In genomic region chr7:44147026-44147881, GRCh38 we compare ENCODE assay signal across 1 cellular context.
TF ChIP-seq lines count a peak whose summit lies in the region.

No MANE protein-coding gene starts in this region.

TF ChIP-seq in K562, 482 proteins besides CTCF, POLR2A, EP300 and RAD21 (continues in another document):
- peak; percentile 92 for TF ChIP-seq CBFA2T2 (conservative IDR thresholded peaks at IDR 0.05)
- TF ChIP-seq, protein P1, sequence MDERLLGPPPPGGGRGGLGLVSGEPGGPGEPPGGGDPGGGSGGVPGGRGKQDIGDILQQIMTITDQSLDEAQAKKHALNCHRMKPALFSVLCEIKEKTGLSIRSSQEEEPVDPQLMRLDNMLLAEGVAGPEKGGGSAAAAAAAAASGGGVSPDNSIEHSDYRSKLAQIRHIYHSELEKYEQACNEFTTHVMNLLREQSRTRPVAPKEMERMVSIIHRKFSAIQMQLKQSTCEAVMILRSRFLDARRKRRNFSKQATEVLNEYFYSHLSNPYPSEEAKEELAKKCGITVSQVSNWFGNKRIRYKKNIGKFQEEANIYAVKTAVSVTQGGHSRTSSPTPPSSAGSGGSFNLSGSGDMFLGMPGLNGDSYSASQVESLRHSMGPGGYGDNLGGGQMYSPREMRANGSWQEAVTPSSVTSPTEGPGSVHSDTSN (CRISPR knock-in tag; IDR thresholded peaks at IDR 0.05; ENCODE audit: low read depth), result no peak
- TF ChIP-seq, protein P1 (tag; conservative IDR thresholded peaks at IDR 0.05; ENCODE audit: low read depth), result peak; percentile 42; the same call in 1 of the 2 replicates
- TF ChIP-seq CEBPB (tag; IDR thresholded peaks at IDR 0.05), result no peak
- peak in 1 of 2 experiments; percentile 48; a peak in 1 of 4 replicates for TF ChIP-seq ARNT (IDR thresholded peaks at IDR 0.05)
- TF ChIP-seq, protein P2, sequence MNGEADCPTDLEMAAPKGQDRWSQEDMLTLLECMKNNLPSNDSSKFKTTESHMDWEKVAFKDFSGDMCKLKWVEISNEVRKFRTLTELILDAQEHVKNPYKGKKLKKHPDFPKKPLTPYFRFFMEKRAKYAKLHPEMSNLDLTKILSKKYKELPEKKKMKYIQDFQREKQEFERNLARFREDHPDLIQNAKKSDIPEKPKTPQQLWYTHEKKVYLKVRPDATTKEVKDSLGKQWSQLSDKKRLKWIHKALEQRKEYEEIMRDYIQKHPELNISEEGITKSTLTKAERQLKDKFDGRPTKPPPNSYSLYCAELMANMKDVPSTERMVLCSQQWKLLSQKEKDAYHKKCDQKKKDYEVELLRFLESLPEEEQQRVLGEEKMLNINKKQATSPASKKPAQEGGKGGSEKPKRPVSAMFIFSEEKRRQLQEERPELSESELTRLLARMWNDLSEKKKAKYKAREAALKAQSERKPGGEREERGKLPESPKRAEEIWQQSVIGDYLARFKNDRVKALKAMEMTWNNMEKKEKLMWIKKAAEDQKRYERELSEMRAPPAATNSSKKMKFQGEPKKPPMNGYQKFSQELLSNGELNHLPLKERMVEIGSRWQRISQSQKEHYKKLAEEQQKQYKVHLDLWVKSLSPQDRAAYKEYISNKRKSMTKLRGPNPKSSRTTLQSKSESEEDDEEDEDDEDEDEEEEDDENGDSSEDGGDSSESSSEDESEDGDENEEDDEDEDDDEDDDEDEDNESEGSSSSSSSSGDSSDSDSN (IDR thresholded peaks at IDR 0.05; ENCODE audit: borderline replicate concordance in 1 of 2, low read depth in 2 of 2, low read length in 2 of 2), result peak in 1 of 2 experiments; percentile 93; a peak in 2 of 4 replicates
- TF ChIP-seq SMARCE1 (IDR thresholded peaks at IDR 0.05), result peak; percentile 56; the same call in 1 of the 2 replicates
- TF ChIP-seq, protein P3, sequence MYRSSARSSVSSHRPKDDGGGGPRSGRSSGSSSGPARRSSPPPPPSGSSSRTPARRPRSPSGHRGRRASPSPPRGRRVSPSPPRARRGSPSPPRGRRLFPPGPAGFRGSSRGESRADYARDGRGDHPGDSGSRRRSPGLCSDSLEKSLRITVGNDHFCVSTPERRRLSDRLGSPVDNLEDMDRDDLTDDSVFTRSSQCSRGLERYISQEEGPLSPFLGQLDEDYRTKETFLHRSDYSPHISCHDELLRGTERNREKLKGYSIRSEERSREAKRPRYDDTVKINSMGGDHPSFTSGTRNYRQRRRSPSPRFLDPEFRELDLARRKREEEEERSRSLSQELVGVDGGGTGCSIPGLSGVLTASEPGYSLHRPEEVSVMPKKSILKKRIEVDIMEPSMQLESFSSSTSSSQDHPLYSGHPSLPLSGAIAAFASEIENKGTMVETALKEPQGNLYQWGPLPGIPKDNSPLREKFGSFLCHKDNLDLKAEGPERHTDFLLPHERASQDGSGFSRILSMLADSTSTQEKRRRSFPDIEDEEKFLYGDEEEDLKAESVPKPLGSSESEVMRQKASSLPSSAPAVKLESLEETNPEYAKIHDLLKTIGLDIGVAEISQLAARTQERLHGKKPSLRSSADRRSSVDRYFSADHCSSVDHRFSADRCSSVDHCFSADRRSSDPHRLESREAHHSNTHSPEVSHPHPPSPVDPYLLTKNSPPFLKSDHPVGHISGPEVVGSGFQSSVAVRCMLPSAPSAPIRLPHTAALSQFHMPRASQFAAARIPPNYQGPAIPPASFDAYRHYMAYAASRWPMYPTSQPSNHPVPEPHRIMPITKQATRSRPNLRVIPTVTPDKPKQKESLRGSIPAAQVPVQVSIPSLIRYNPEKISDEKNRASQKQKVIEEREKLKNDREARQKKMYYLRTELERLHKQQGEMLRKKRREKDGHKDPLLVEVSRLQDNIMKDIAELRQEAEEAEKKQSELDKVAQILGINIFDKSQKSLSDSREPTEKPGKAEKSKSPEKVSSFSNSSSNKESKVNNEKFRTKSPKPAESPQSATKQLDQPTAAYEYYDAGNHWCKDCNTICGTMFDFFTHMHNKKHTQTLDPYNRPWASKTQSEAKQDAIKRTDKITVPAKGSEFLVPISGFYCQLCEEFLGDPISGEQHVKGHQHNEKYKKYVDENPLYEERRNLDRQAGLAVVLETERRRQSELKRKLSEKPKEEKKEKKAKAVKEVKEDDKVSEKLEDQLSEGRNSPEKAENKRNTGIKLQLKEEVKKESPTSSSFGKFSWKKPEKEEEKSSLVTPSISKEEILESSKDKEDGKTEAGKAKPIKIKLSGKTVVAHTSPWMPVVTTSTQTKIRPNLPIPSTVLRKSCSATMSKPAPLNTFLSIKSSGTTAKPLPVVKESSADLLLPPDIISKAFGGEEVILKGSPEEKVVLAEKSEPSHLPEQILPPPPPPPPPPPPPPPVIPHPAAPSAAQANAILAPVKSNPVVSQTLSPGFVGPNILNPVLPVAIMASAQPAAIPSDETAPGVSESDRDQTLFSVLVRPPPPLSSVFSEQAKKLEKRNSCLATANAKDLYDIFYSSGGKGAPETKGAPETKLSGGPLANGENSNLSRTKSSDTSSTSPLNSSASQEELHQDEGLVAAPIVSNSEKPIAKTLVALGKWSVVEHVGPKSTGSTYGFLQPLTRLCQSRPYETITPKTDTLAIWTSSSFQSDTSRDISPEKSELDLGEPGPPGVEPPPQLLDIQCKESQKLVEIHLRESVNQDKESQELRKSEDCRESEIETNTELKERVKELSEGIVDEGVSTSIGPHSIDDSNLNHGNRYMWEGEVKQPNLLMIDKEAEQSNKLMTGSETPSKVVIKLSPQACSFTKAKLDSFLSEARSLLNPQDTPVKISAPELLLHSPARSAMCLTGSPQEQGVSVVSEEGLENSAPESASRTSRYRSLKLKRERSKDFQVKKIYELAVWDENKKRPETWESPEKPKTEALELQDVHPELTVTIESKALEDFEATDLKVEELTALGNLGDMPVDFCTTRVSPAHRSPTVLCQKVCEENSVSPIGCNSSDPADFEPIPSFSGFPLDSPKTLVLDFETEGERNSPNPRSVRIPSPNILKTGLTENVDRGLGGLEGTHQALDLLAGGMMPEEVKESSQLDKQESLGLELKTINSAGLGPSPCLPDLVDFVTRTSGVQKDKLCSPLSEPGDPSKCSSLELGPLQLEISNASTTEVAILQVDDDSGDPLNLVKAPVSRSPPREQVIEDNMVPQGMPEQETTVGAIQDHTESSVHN (IDR thresholded peaks at IDR 0.05; ENCODE audit: borderline replicate concordance in 1 of 2, low read depth in 1 of 2), result no peak
- TF ChIP-seq STAT5A (IDR thresholded peaks at IDR 0.05; ENCODE audit: borderline replicate concordance, low read length), result peak; percentile 54
- peak; percentile 76 for TF ChIP-seq SMARCA4 (IDR thresholded peaks at IDR 0.05)
- TF ChIP-seq DLX4 (CRISPR knock-in tag; IDR thresholded peaks at IDR 0.05), result no peak
- no peak for TF ChIP-seq POLR2AphosphoS2 (IDR thresholded peaks at IDR 0.05; ENCODE audit: low read length)
- peak; percentile 92 for TF ChIP-seq CTBP1 (IDR thresholded peaks at IDR 0.05; ENCODE audit: borderline replicate concordance)
- no peak for TF ChIP-seq HCFC1 (IDR thresholded peaks at IDR 0.05; ENCODE audit: low read depth, low read length)
- TF ChIP-seq HIVEP1 (CRISPR knock-in tag; IDR thresholded peaks at IDR 0.05), result no peak
- no peak; the same call in 1 of the 2 replicates for TF ChIP-seq PHF8 (IDR thresholded peaks at IDR 0.05; ENCODE audit: borderline replicate concordance, low read length)
- TF ChIP-seq POLR2AphosphoS5 (IDR thresholded peaks at IDR 0.05; ENCODE audit: control insufficient read depth, insufficient read depth, low read depth, low read length), result peak; percentile 86
- peak; percentile 75 for TF ChIP-seq POLR2G (IDR thresholded peaks at IDR 0.05; ENCODE audit: low read depth, low read length)
- 0 out of 4 replicates have a peak, but pooled peaks of 1 of the 2 experiments have one; percentile 40 for TF ChIP-seq KDM4B (IDR thresholded peaks at IDR 0.05; ENCODE audit: borderline replicate concordance in 2 of 2, low read depth in 1 of 2)
- TF ChIP-seq NFIC (IDR thresholded peaks at IDR 0.05), result peak; percentile 89
- TF ChIP-seq, protein P4, sequence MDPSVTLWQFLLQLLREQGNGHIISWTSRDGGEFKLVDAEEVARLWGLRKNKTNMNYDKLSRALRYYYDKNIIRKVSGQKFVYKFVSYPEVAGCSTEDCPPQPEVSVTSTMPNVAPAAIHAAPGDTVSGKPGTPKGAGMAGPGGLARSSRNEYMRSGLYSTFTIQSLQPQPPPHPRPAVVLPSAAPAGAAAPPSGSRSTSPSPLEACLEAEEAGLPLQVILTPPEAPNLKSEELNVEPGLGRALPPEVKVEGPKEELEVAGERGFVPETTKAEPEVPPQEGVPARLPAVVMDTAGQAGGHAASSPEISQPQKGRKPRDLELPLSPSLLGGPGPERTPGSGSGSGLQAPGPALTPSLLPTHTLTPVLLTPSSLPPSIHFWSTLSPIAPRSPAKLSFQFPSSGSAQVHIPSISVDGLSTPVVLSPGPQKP (CRISPR knock-in tag; IDR thresholded peaks at IDR 0.05), result no peak
- peak in 1 of 2 experiments; percentile 60; a peak in 1 of 3 replicates for TF ChIP-seq CBX3 (IDR thresholded peaks at IDR 0.05; ENCODE audit: borderline replicate concordance in 1 of 2, low read length in 2 of 2)
- TF ChIP-seq NFXL1 (CRISPR knock-in tag; IDR thresholded peaks at IDR 0.05), result no peak
- TF ChIP-seq EGR1 (conservative IDR thresholded peaks at IDR 0.05), result 0 out of 2 replicates have a peak, but pooled peaks have one; percentile 35
- TF ChIP-seq NEUROD1 (IDR thresholded peaks at IDR 0.05; ENCODE audit: borderline replicate concordance, low read depth, low read length, partially characterized antibody), result peak; percentile 74
- TF ChIP-seq BHLHE40 (IDR thresholded peaks at IDR 0.05; ENCODE audit: low read length), result peak; percentile 58; the same call in 1 of the 2 replicates
- no peak for TF ChIP-seq CBX1 (IDR thresholded peaks at IDR 0.05; ENCODE audit: low read depth)
- TF ChIP-seq TAF7 (tag; IDR thresholded peaks at IDR 0.05), result no peak
- TF ChIP-seq TBL1XR1 (IDR thresholded peaks at IDR 0.05; ENCODE audit: low read length in 2 of 2), result 0 out of 4 replicates have a peak, but pooled peaks of 1 of the 2 experiments have one; percentile 15
- no peak for TF ChIP-seq ETV1 (tag; conservative IDR thresholded peaks at IDR 0.05; ENCODE audit: low read depth)
- TF ChIP-seq, protein P5, sequence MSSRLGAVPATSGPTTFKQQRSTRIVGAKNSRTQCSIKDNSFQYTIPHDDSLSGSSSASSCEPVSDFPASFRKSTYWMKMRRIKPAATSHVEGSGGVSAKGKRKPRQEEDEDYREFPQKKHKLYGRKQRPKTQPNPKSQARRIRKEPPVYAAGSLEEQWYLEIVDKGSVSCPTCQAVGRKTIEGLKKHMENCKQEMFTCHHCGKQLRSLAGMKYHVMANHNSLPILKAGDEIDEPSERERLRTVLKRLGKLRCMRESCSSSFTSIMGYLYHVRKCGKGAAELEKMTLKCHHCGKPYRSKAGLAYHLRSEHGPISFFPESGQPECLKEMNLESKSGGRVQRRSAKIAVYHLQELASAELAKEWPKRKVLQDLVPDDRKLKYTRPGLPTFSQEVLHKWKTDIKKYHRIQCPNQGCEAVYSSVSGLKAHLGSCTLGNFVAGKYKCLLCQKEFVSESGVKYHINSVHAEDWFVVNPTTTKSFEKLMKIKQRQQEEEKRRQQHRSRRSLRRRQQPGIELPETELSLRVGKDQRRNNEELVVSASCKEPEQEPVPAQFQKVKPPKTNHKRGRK (tag; IDR thresholded peaks at IDR 0.05), result no peak
- peak; percentile 37; the same call in 1 of the 2 replicates for TF ChIP-seq MYBL2 (IDR thresholded peaks at IDR 0.05; ENCODE audit: low read depth)
- TF ChIP-seq MYBL2 (CRISPR knock-in tag; IDR thresholded peaks at IDR 0.05; ENCODE audit: borderline replicate concordance), result no peak
- TF ChIP-seq SMARCB1 (IDR thresholded peaks at IDR 0.05; ENCODE audit: insufficient read length, low read depth), result no peak
- TF ChIP-seq PTRF (tag; IDR thresholded peaks at IDR 0.05), result no peak
- peak; percentile 78 to 83 for TF ChIP-seq TRIM24 (IDR thresholded peaks at IDR 0.05)
- peak; percentile 15 for TF ChIP-seq FOSL1 (tag; conservative IDR thresholded peaks at IDR 0.05)
- TF ChIP-seq DIDO1 (tag; IDR thresholded peaks at IDR 0.05; ENCODE audit: low read depth), result 0 out of 2 replicates have a peak, but pooled peaks have one; percentile 16
- TF ChIP-seq NCOR1 (IDR thresholded peaks at IDR 0.05), result peak; percentile 88
- TF ChIP-seq ZNF133 (CRISPR knock-in tag; IDR thresholded peaks at IDR 0.05), result no peak
- TF ChIP-seq, protein P6, sequence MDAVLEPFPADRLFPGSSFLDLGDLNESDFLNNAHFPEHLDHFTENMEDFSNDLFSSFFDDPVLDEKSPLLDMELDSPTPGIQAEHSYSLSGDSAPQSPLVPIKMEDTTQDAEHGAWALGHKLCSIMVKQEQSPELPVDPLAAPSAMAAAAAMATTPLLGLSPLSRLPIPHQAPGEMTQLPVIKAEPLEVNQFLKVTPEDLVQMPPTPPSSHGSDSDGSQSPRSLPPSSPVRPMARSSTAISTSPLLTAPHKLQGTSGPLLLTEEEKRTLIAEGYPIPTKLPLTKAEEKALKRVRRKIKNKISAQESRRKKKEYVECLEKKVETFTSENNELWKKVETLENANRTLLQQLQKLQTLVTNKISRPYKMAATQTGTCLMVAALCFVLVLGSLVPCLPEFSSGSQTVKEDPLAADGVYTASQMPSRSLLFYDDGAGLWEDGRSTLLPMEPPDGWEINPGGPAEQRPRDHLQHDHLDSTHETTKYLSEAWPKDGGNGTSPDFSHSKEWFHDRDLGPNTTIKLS (IDR thresholded peaks at IDR 0.05; ENCODE audit: borderline replicate concordance, low read depth), result no peak; the same call in 1 of the 2 replicates
- TF ChIP-seq MTA2 (IDR thresholded peaks at IDR 0.05; ENCODE audit: low read depth), result peak; percentile 68
- no peak for TF ChIP-seq E2F8 (IDR thresholded peaks at IDR 0.05; ENCODE audit: low read depth, partially characterized antibody)
